27 cellular contexts compared by ENCODE assay signal in the genomic region with DNA sequence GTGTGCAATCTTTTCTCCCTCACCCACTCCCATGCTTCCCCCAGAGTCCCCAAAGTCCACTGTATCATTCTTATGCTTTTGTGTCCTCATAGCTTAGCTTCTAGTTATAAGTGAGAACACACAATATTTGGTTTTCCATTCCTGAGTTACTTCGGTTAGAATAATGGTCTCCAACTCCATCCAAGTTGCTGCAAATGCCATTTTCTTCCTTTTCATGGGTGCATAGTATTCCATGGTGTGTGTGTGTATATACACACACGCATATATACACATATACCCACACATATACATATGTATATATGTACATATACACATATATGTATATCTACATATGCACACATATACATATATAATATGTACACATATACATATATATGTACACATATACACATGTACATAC.
"Had no signal": no experiment of that assay in that cellular context is flagged by ENCODE, and none has a peak within 500 bp of the region (broad histone marks: within the 10 kb centered on the region; RNA-seq: fewer than 3 reads in every experiment).

No MANE protein-coding gene starts in this region.

- H3K4me1 ChIP-seq: colonic mucosa, esophagus squamous epithelium, foreskin keratinocyte, gastrocnemius medialis, gastroesophageal sphincter had no signal

- H3K4me1 Mint-ChIP-seq: endodermal cell had no signal

- ATAC-seq: effector memory CD8-positive, alpha-beta T cell; esophagus mucosa; foreskin keratinocyte; gastrocnemius medialis; gastroesophageal sphincter; heart right ventricle had no signal

- FAIRE-seq: endometrium, endothelial cell of umbilical vein, frontal cortex had no signal

- DNase-seq: colonic mucosa; cortex of kidney; dermis blood vessel endothelial cell; dorsolateral prefrontal cortex; effector CD4-positive, alpha-beta T cell; effector CD8-positive, alpha-beta T cell; effector memory CD4-positive, alpha-beta T cell; effector memory CD8-positive, alpha-beta T cell; endodermal cell; erythroblast; esophagus squamous epithelium; foreskin fibroblast; foreskin keratinocyte; foreskin melanocyte; gastrocnemius medialis; glutamatergic neuron; head of caudate nucleus; heart left ventricle; heart right ventricle had no signal

- H3K27ac Mint-ChIP-seq: dendritic cell treated with granulocyte-macrophage colony-stimulating factor and Interleukin-4, amounts not matched to agents 40 ng/mL and 50 ng/mL, for 4 days; effector memory CD8-positive, alpha-beta T cell; endodermal cell had no signal

- H3K27ac ChIP-seq: colonic mucosa, coronary artery, dorsolateral prefrontal cortex, epithelial cell of prostate, esophagus squamous epithelium, foreskin keratinocyte, gastrocnemius medialis, gastroesophageal sphincter, heart left ventricle, heart right ventricle had no signal

- H3K36me3 ChIP-seq: colonic mucosa, esophagus squamous epithelium, gastrocnemius medialis, gastroesophageal sphincter, heart left ventricle had no signal

- H3K4me3 Mint-ChIP-seq: dendritic cell treated with granulocyte-macrophage colony-stimulating factor and Interleukin-4, amounts not matched to agents 40 ng/mL and 50 ng/mL, for 4 days; effector memory CD8-positive, alpha-beta T cell; endodermal cell had no signal

- H3K9me3 ChIP-seq: colonic mucosa, esophagus squamous epithelium, gastrocnemius medialis, gastroesophageal sphincter, heart left ventricle, heart right ventricle had no signal

- H3K9me3 Mint-ChIP-seq: dendritic cell treated with granulocyte-macrophage colony-stimulating factor and Interleukin-4, amounts not matched to agents 40 ng/mL and 50 ng/mL, for 4 days had no signal

- H3K27me3 Mint-ChIP-seq: dendritic cell treated with granulocyte-macrophage colony-stimulating factor and Interleukin-4, amounts not matched to agents 40 ng/mL and 50 ng/mL, for 4 days had no signal

- H3K27me3 ChIP-seq: colonic mucosa, esophagus squamous epithelium, foreskin keratinocyte, gastrocnemius medialis, heart left ventricle, heart right ventricle had no signal

- H3K4me3 ChIP-seq: colonic mucosa, coronary artery, dorsolateral prefrontal cortex, esophagus squamous epithelium, gastrocnemius medialis, gastroesophageal sphincter, heart left ventricle, heart right ventricle had no signal
